In the genomic region with DNA sequence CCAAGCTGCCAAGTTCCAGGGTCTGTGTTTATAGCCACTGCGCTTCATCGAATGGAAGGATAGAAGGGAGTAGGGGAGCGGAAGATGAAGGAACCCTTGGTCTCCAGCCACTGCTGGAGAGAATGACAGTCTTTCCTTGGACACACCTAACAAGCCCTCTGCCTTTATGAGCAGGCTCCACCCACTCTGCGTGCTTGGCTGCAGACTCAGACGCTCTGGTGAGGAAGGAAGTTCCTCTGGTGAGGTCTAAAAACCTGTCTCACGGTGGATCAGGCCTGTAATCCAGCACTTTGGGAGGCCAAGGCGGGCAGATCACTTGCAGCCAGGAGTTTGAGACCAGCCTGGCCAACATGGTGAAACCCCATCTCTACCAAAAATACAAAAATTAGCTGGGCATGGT, we compare ENCODE assay signal across 18 cellular contexts. TPM values are rescaled to one million over a fixed set of nuclear protein-coding genes. Genes with fewer than 3 reads are reported as not detected.
DNase-seq lines count a peak whose midpoint lies in the region; ATAC-seq, FAIRE-seq and TF ChIP-seq lines count a peak whose summit lies in the region.
"Had no signal": no experiment of that assay in that cellular context is flagged by ENCODE, and none has a peak within 500 bp of the region (broad histone marks: within the 10 kb centered on the region; RNA-seq: fewer than 3 reads in every experiment).

No MANE protein-coding gene starts in this region.

- CTCF ChIA-PET in H1 (lab: Charles Lee; ENCODE audit: partially characterized antibody), result interaction anchor here (1.3 kb wide), 1 partner anchor 12 kb away, joined by 4 read pairs; no protein-coding TSS in a partner anchor
- CTCF ChIA-PET in activated CD4-positive, alpha-beta memory T cell treated with anti-CD3 and anti-CD28 coated beads, Interleukin-2, amount 10 ng/mL, durations not matched to agents 7 days and 5 days (lab: Charles Lee), result no interaction called here

- H3K36me3 ChIP-seq in H1 (ENCODE audit: control insufficient read depth in 2 of 4, insufficient read depth in 4 of 4, low read length in 3 of 4) (no peaks in the 10 kb centered on the region), neuronal stem cell (replicated peaks in 1 of 2; ENCODE audit: control insufficient read depth in 2 of 2, insufficient read depth in 2 of 2, low read length in 2 of 2) (no peaks in the 10 kb centered on the region)
- H3K36me3 ChIP-seq: right atrium auricular region had no signal

- no peaks in the 10 kb centered on the region for H3K27me3 Mint-ChIP-seq in activated CD4-positive, alpha-beta memory T cell treated with anti-CD3 and anti-CD28 coated beads, Interleukin-2, amount 10 ng/mL, durations not matched to agents 7 days and 5 days

- H3K18ac ChIP-seq in H1 (ENCODE audit: extremely low read depth, low read length) (no peak overlapping the region), neuronal stem cell (ENCODE audit: low read length) (peak overlapping the region; percentile 2)

- H4K91ac ChIP-seq in H1 (replicated peaks; ENCODE audit: insufficient read length, low read length), result no peak overlapping the region
- H4K91ac ChIP-seq in neuronal stem cell (ENCODE audit: low read depth, low read length, poor library complexity), result peak overlapping the region; percentile 56

- H3K14ac ChIP-seq in H1 (ENCODE audit: insufficient read length) (no peak overlapping the region), neuronal stem cell (ENCODE audit: low read length) (no peak overlapping the region)

- H3K4me3 ChIP-seq in H1 (ENCODE audit: extremely low read depth in 1 of 4, insufficient read depth in 2 of 4, low read depth in 3 of 4, low read length in 4 of 4) (no peak overlapping the region), neuronal stem cell (ENCODE audit: low read length in 2 of 2) (no peak overlapping the region)
- H3K4me3 ChIP-seq: right atrium auricular region had no signal

- peaks cover 0 to 6% of the 10 kb centered on the region in 2 donors for H3K9me3 Mint-ChIP-seq in activated naive CD4-positive, alpha-beta T cell treated with anti-CD3 and anti-CD28 coated beads, Interleukin-2, amount 50 U/mL, for 72 hours
- no peaks in the 10 kb centered on the region for H3K9me3 Mint-ChIP-seq in activated CD4-positive, alpha-beta memory T cell treated with anti-CD3 and anti-CD28 coated beads, Interleukin-2, amount 10 ng/mL, durations not matched to agents 7 days and 5 days
- H3K9me3 Mint-ChIP-seq: activated naive CD4-positive, alpha-beta T cell treated with anti-CD3 and anti-CD28 coated beads, Interleukin-2, amount 50 U/mL, for 24 hours; T-helper 2 cell treated with Interferon-gamma antibody and Interleukin-4, amounts not matched to agents 5 μg/mL and 100 μg/mL, for 36 hours had no signal

- POLR2A ChIA-PET in H1 (lab: Charles Lee; ENCODE audit: partially characterized antibody), result no interaction called here
- POLR2A ChIA-PET in activated CD4-positive, alpha-beta memory T cell treated with anti-CD3 and anti-CD28 coated beads, Interleukin-2, amount 10 ng/mL, durations not matched to agents 7 days and 5 days (lab: Charles Lee), result no interaction called here

- TF ChIP-seq POLR2A in H1 (IDR thresholded peaks at IDR 0.05; ENCODE audit: control extremely low read depth in 1 of 2, low read depth in 2 of 2, low read length in 2 of 2), result no peak

- H3K56ac ChIP-seq in H1 (replicated peaks; ENCODE audit: insufficient read length, low read depth, low read length), result no peak overlapping the region

- no peak overlapping the region for H2BK20ac ChIP-seq in H1 (ENCODE audit: low read length)

- H2BK15ac ChIP-seq in H1 (ENCODE audit: low read length) (no peak overlapping the region), neuronal stem cell (ENCODE audit: low read length) (no peak overlapping the region)

- FAIRE-seq in H1 (lab: Jason Lieb, UNC), result no peak

- no peak overlapping the region for H3K27ac Mint-ChIP-seq in activated naive CD4-positive, alpha-beta T cell treated with anti-CD3 and anti-CD28 coated beads, Interleukin-2, amount 50 U/mL, for 72 hours
- no peak overlapping the region for H3K27ac Mint-ChIP-seq in activated CD4-positive, alpha-beta memory T cell treated with anti-CD3 and anti-CD28 coated beads, Interleukin-2, amount 10 ng/mL, durations not matched to agents 7 days and 5 days
- H3K27ac Mint-ChIP-seq: activated naive CD4-positive, alpha-beta T cell treated with anti-CD3 and anti-CD28 coated beads, Interleukin-2, amount 50 U/mL, for 24 hours; CD14-positive monocyte; T-helper 2 cell treated with Interferon-gamma antibody and Interleukin-4, amounts not matched to agents 5 μg/mL and 100 μg/mL, for 36 hours had no signal

- no peak for TF ChIP-seq RAD21 in H1 (IDR thresholded peaks at IDR 0.05 in 1 of 2, conservative IDR thresholded peaks at IDR 0.05 in 1 of 2; ENCODE audit: low read depth in 2 of 2, low read length in 2 of 2)

- H3K9me3 ChIP-seq in H1 (ENCODE audit: insufficient read depth in 2 of 2, low read depth in 1 of 2, low read length in 1 of 2), result no peaks in the 10 kb centered on the region
- no peaks in the 10 kb centered on the region for H3K9me3 ChIP-seq in neuronal stem cell (replicated peaks in 1 of 2; ENCODE audit: control insufficient read depth in 2 of 2, insufficient read depth in 1 of 2, low read depth in 1 of 2, low read length in 2 of 2)
- H3K9me3 ChIP-seq: right atrium auricular region had no signal

- no peak overlapping the region for H3K27ac ChIP-seq in H1 (ENCODE audit: low read depth, low read length)
- no peak overlapping the region for H3K27ac ChIP-seq in neuronal stem cell (replicated peaks; ENCODE audit: low read length)
- H3K27ac ChIP-seq: right atrium auricular region, RWPE1 had no signal

- H3K79me2 ChIP-seq in H1 (ENCODE audit: control insufficient read depth in 1 of 2, insufficient read depth in 2 of 2, low read length in 2 of 2), result no peaks in the 10 kb centered on the region

- H3K27me3 ChIP-seq in H1 (replicated peaks in 1 of 4; ENCODE audit: control insufficient read depth in 3 of 4, extremely low read depth in 1 of 4, insufficient read depth in 3 of 4, low read length in 3 of 4), result no peaks in the 10 kb centered on the region; a peak in 1 of 7 replicates
- H3K27me3 ChIP-seq in neuronal stem cell (ENCODE audit: control insufficient read depth in 3 of 3, insufficient read depth in 3 of 3, low read depth in 1 of 3, low read length in 3 of 3), result peaks cover 0 to 28% (median 0%) of the 10 kb centered on the region in 3 experiments
- H3K27me3 ChIP-seq: right atrium auricular region had no signal

- H3K23ac ChIP-seq in H1 (ENCODE audit: insufficient read length), result no peak overlapping the region
- no peak overlapping the region for H3K23ac ChIP-seq in neuronal stem cell (ENCODE audit: low read depth, low read length, poor library complexity)

- peak; percentile 35 for DNase-seq in Daoy (ENCODE audit: low read depth)
- peak; percentile 61 for DNase-seq in M059J (ENCODE audit: low read depth)
- no peak for DNase-seq in H1 (ENCODE audit: low read depth in 1 of 2, low spot score in 2 of 2)
- no peak for DNase-seq in neuronal stem cell (ENCODE audit: low spot score)
- no peak for DNase-seq in NOMO-1 treated with DMSO at 0.1 percent for 48 hours (lab: John Stamatoyannopoulos, UW; ENCODE audit: unreplicated experiment)
- DNase-seq in activated naive CD4-positive, alpha-beta T cell treated with anti-CD3 and anti-CD28 coated beads, Interleukin-2, amount 50 U/mL, for 72 hours (ENCODE audit: low spot score in 2 of 2), result no peak
- DNase-seq in activated CD4-positive, alpha-beta memory T cell treated with anti-CD3 and anti-CD28 coated beads, Interleukin-2, amount 10 ng/mL, durations not matched to agents 7 days and 5 days, result no peak
- DNase-seq: NCI-H1092; NCI-H446 treated with DMSO at 0.1 percent for 48 hours; stimulated activated CD4-positive, alpha-beta T cell treated with anti-CD3 and anti-CD28 coated beads, Interleukin-4, amount 100 ng/mL, for 4 hours; stimulated activated naive CD4-positive, alpha-beta T cell treated with Interleukin-2 at 50 U/mL for 16 hours had no signal

- no peak overlapping the region for H3K4me2 ChIP-seq in H1 (ENCODE audit: insufficient read depth in 1 of 2, low read depth in 2 of 2, low read length in 2 of 2)
- no peak overlapping the region for H3K4me2 ChIP-seq in neuronal stem cell (ENCODE audit: insufficient read depth, low read length, poor library complexity, severe bottlenecking)

- no peak for ATAC-seq in HG02642 (IDR thresholded peaks at IDR 0.05; ENCODE audit: poor library complexity, unreplicated experiment)
- no peak for ATAC-seq in activated naive CD4-positive, alpha-beta T cell treated with anti-CD3 and anti-CD28 coated beads, Interleukin-2, amount 50 U/mL, for 72 hours

- no peaks in the 10 kb centered on the region for H3K36me3 Mint-ChIP-seq in activated naive CD4-positive, alpha-beta T cell treated with anti-CD3 and anti-CD28 coated beads, Interleukin-2, amount 50 U/mL, for 72 hours
- H3K36me3 Mint-ChIP-seq in activated CD4-positive, alpha-beta memory T cell treated with anti-CD3 and anti-CD28 coated beads, Interleukin-2, amount 10 ng/mL, durations not matched to agents 7 days and 5 days (ENCODE audit: low read depth), result no peaks in the 10 kb centered on the region
- H3K36me3 Mint-ChIP-seq: activated naive CD4-positive, alpha-beta T cell treated with anti-CD3 and anti-CD28 coated beads, Interleukin-2, amount 50 U/mL, for 24 hours; CD14-positive monocyte had no signal

- H4K20me1 ChIP-seq in H1 (replicated peaks in 1 of 2; ENCODE audit: control insufficient read depth in 1 of 2, insufficient read depth in 2 of 2, low read length in 2 of 2), result no peaks in the 10 kb centered on the region

- H4K5ac ChIP-seq in H1 (ENCODE audit: insufficient read length, low read depth, low read length), result no peak overlapping the region

- TF ChIP-seq CTCF in H1 (IDR thresholded peaks at IDR 0.05; ENCODE audit: control extremely low read depth in 1 of 3, insufficient read depth in 1 of 3, low read depth in 1 of 3, low read length in 3 of 3), result no peak

- H2BK120ac ChIP-seq in H1 (replicated peaks; ENCODE audit: low read depth, low read length) (no peak overlapping the region), neuronal stem cell (ENCODE audit: low read depth, low read length) (no peak overlapping the region)

- WGBS in H1 (ENCODE audit: extremely low coverage in 1 of 2, insufficient coverage in 1 of 2, insufficient read length in 1 of 2, insufficient replicate concordance in 2 of 2, low coverage in 1 of 2, low lambda C conversion rate in 2 of 2, missing lambda C conversion rate in 1 of 2), 2 experiments, result 84% methylated on average over 7 of the region's 7 CpGs; no CpG with 5 or more reads in 1 of the 2 experiments
- WGBS in neuronal stem cell (ENCODE audit: extremely low coverage in 2 of 2, insufficient read length in 2 of 2, insufficient replicate concordance in 1 of 2), 2 donors, result no CpG with 5 or more reads among the region's 7 CpGs

- no peak overlapping the region for H2AK5ac ChIP-seq in H1 (ENCODE audit: low read depth, low read length)
- peak overlapping the region; percentile 16 for H2AK5ac ChIP-seq in neuronal stem cell (ENCODE audit: low read depth, low read length)

- H3K23me2 ChIP-seq in H1 (ENCODE audit: low read depth, low read length), result no peaks in the 10 kb centered on the region

- H3K4me1 ChIP-seq in H1 (replicated peaks in 1 of 4; ENCODE audit: control insufficient read depth in 3 of 4, insufficient read depth in 4 of 4, low read length in 3 of 4), result no peaks in the 10 kb centered on the region; a peak in 2 of 7 replicates
- H3K4me1 ChIP-seq in neuronal stem cell (ENCODE audit: control insufficient read depth in 2 of 2, insufficient read depth in 1 of 2, low read depth in 1 of 2, low read length in 2 of 2), result peaks cover 3 to 14% of the 10 kb centered on the region in 2 donors
- H3K4me1 ChIP-seq: right atrium auricular region had no signal

- H2AFZ ChIP-seq in H1 (ENCODE audit: low read length), result peak overlapping the region; percentile 68; the same call in 1 of the 2 replicates
- H2AFZ ChIP-seq in neuronal stem cell (ENCODE audit: low read length), result no peak overlapping the region

- no peak overlapping the region for H3K4ac ChIP-seq in H1 (replicated peaks; ENCODE audit: insufficient read length, low read depth, low read length)
- no peak overlapping the region for H3K4ac ChIP-seq in neuronal stem cell (ENCODE audit: low read length)

- TF ChIP-seq EP300 in H1 (IDR thresholded peaks at IDR 0.05; ENCODE audit: borderline replicate concordance in 1 of 2, low read depth in 2 of 2, low read length in 2 of 2), result no peak

- 0 out of 2 replicates have a peak overlapping the region, but pooled peaks have one; percentile 32 for H4K8ac ChIP-seq in H1 (ENCODE audit: extremely low read depth, insufficient read depth, low read length)
- H4K8ac ChIP-seq in neuronal stem cell (ENCODE audit: low read depth, low read length), result no peak overlapping the region

- H3K79me1 ChIP-seq in H1 (ENCODE audit: low read depth, low read length), result no peaks in the 10 kb centered on the region
- H3K79me1 ChIP-seq in neuronal stem cell (ENCODE audit: low read depth, low read length), result no peaks in the 10 kb centered on the region

- no peak overlapping the region; a peak in 1 of 7 replicates for H3K9ac ChIP-seq in H1 (replicated peaks in 1 of 4; ENCODE audit: extremely low read depth in 1 of 4, low read depth in 3 of 4, low read length in 3 of 4)
- no peak overlapping the region for H3K9ac ChIP-seq in neuronal stem cell (ENCODE audit: low read depth, low read length, poor library complexity)

- no peaks in the 10 kb centered on the region for H3K4me1 Mint-ChIP-seq in activated CD4-positive, alpha-beta memory T cell treated with anti-CD3 and anti-CD28 coated beads, Interleukin-2, amount 10 ng/mL, durations not matched to agents 7 days and 5 days
- H3K4me1 Mint-ChIP-seq: activated naive CD4-positive, alpha-beta T cell treated with anti-CD3 and anti-CD28 coated beads, Interleukin-2, amount 50 U/mL, for 24 hours; CD14-positive monocyte had no signal

- H2BK5ac ChIP-seq in H1 (ENCODE audit: low read depth, low read length) (no peak overlapping the region), neuronal stem cell (ENCODE audit: low read length) (no peak overlapping the region)

- H2BK12ac ChIP-seq in H1 (ENCODE audit: low read depth, low read length) (no peak overlapping the region), neuronal stem cell (ENCODE audit: low read length) (no peak overlapping the region)

- no peak overlapping the region for H3K4me3 Mint-ChIP-seq in activated CD4-positive, alpha-beta memory T cell treated with anti-CD3 and anti-CD28 coated beads, Interleukin-2, amount 10 ng/mL, durations not matched to agents 7 days and 5 days
- H3K4me3 Mint-ChIP-seq: activated naive CD4-positive, alpha-beta T cell treated with anti-CD3 and anti-CD28 coated beads, Interleukin-2, amount 50 U/mL, for 24 hours; CD14-positive monocyte; T-helper 2 cell treated with Interferon-gamma antibody and Interleukin-4, amounts not matched to agents 5 μg/mL and 100 μg/mL, for 36 hours had no signal

RNA-seq across cellular contexts. Expression of a gene that starts 55.4 kb away (rescaled TPM):
- total RNA-seq in Daoy (2014; rRNA removed; shearing (Covaris generic)), result 0.06 TPM in 1 of 2 replicates, not detected in the other
- total RNA-seq in M059J (2014; rRNA removed; shearing (Covaris generic)), result 0.10 TPM in 1 of 2 replicates, not detected in the other
- total RNA-seq in H1 (2021; fragmentation: NEBNext Ultra II Directional; extraction: Animal tissue kit (Norgen Biotek cat#: 25700)), result 0.11 and 0.28 TPM in 2 replicates
- polyA plus RNA-seq in H1 (2011; rRNA removed), result 0.11 and 0.12 TPM in 2 replicates
- 0.23 TPM for polyA plus RNA-seq in H1 (2011; cell fraction: cytosol; rRNA removed)
- 0.19 TPM for polyA plus RNA-seq in H1 (2011; cell fraction: nucleus; rRNA removed)
- polyA plus RNA-seq in H1 (2012, experiment 1 of 2), result 0.11 to 0.32 TPM (median 0.16 TPM) in 4 replicates
- polyA plus RNA-seq in H1 (2012, experiment 2 of 2), result not detected
- polyA plus RNA-seq in H1 (2013, experiment 1 of 2), result 0.08 TPM
- polyA plus RNA-seq in H1 (2013, experiment 2 of 2), result 0.11 TPM
- polyA minus RNA-seq in H1 (2011; rRNA and poly(A)+ RNA removed), result 0.13 and 0.24 TPM in 2 replicates
- not detected for polyA minus RNA-seq in H1 (2011; cell fraction: cytosol; rRNA and poly(A)+ RNA removed)
- not detected for polyA minus RNA-seq in H1 (2011; cell fraction: nucleus; rRNA and poly(A)+ RNA removed)
- 0.04 TPM for polyA plus RNA-seq in neuronal stem cell (2013, experiment 1 of 2)
- 0.01 TPM for polyA plus RNA-seq in neuronal stem cell (2013, experiment 2 of 2)
- under 1 TPM; 0.31 to 0.66 TPM for total RNA-seq in activated naive CD4-positive, alpha-beta T cell treated with anti-CD3 and anti-CD28 coated beads, Interleukin-2, amount 50 U/mL, for 72 hours
- total RNA-seq in activated CD4-positive, alpha-beta memory T cell treated with anti-CD3 and anti-CD28 coated beads, Interleukin-2, amount 10 ng/mL, durations not matched to agents 7 days and 5 days, result not detected
- total RNA-seq: myocyte, right atrium auricular region had no signal
- polyA plus RNA-seq: CD14-positive monocyte had no signal

Comparison
In these comparisons a context has a peak if more than half of its experiments do, and no peak if none do; other contexts are left out.
1. DNase-seq: peak in Daoy (single experiment) and M059J (single experiment); none in H1 (0 of 2), neuronal stem cell (single experiment), NOMO-1 treated with DMSO at 0.1 percent for 48 hours (single experiment), activated naive CD4-positive, alpha-beta T cell treated with anti-CD3 and anti-CD28 coated beads, Interleukin-2, amount 50 U/mL, for 72 hours (0 of 2) and activated CD4-positive, alpha-beta memory T cell treated with anti-CD3 and anti-CD28 coated beads, Interleukin-2, amount 10 ng/mL, durations not matched to agents 7 days and 5 days (single experiment).